Comparison of ENCODE assay signal across 18 cellular contexts in the genomic region with DNA sequence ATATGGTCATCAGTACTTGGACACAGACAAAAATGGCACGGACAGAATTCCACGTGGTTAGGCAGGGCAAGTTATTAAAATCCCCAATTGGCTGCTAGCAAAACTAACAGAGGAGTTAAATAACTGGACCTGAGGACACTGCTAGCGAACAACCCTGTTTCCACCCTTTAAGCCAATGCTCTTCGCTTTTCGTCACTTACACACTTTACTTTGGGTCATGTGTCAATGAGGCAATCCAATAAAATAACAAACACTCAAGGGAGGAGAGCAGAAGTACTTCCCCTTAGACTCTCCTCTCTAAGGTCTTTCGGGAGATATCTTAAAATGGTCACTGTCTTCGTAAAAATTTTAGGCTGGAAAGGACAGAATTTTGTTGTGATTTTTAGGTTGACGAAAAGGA.
"Had no signal": no experiment of that assay in that cellular context is flagged by ENCODE, and none has a peak within 500 bp of the region (broad histone marks: within the 10 kb centered on the region; RNA-seq: fewer than 3 reads in every experiment).

No MANE protein-coding gene starts in this region.

- H3K4me3 ChIP-seq: body of pancreas, coronary artery, ovary, sigmoid colon, thoracic aorta, vagina had no signal

- DNase-seq: activated CD4-positive, alpha-beta T cell treated with anti-CD3 and anti-CD28 coated beads, Interleukin-2, amount 10 ng/mL, durations not matched to agents 7 days and 5 days; activated CD8-positive, alpha-beta memory T cell treated with anti-CD3 and anti-CD28 coated beads, Interleukin-2, amount 50 U/mL, for 48 hours; activated gamma-delta T cell treated with Interleukin-2 at 50 U/mL for 16 hours; activated naive CD8-positive, alpha-beta T cell treated with anti-CD3 and anti-CD28 coated beads for 36 hours; activated T-cell treated with anti-CD3 and anti-CD28 coated beads, Interleukin-2, amount 50 U/mL, for 72 hours; amygdala; body of pancreas; central memory CD4-positive, alpha-beta T cell; nephron progenitor cell; ovary; sigmoid colon; stimulated activated CD4-positive, alpha-beta T cell treated with anti-CD3 and anti-CD28 coated beads, Interleukin-12 subunit alpha, Interleukin-12 subunit beta, amount 100 ng/mL, for 4 hours; stimulated activated CD4-positive, alpha-beta T cell treated with anti-CD3 and anti-CD28 coated beads, Interleukin-2, amount 100 ng/mL, for 24 hours had no signal

- H3K4me1 ChIP-seq: vagina had no signal

- H3K9me3 ChIP-seq: body of pancreas, ovary, sigmoid colon, thoracic aorta, vagina had no signal

- H3K36me3 ChIP-seq: ovary, sigmoid colon, thoracic aorta, vagina had no signal

- ATAC-seq: activated T-cell treated with anti-CD3 and anti-CD28 coated beads, Interleukin-2, amount 50 U/mL, for 72 hours; body of pancreas; esophagus mucosa; left lobe of liver had no signal

- H3K27me3 ChIP-seq: body of pancreas, ovary, sigmoid colon, vagina had no signal

- H3K27ac ChIP-seq: coronary artery, ovary, sigmoid colon, thoracic aorta, vagina had no signal
